Comparison of ENCODE assay signal across 1 cellular context in the genomic region with DNA sequence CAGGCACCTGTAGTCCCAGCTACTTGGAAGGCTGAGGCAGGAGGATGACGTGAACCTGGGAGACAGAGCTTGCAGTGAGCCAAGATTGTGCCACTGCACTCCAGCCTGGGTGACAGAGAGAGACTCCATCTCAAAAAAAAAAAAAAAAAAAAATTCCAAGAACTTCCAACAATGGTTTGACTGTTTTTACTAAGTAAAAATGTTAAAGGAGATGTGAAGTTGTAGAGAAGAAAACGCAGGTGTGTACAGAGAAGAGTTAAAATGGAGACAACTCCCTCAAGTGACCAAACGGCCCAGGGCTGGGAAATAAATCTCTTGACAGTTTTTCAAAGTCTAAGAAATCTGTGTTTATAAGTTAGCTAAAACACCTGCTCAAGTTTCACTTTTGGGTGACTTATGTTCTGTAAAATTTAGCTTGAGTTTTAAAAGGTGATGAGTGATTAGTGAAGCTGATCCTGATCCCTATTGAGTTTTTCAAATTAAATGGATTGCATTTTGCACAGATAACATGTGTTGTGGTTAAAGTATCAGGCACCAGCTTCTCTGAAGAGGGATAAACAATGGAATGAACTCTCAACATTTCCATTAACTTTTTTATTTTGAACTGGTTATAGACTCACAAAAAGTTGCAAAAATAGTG.
A peak's percentile ranks its signal among the peaks of the same experiment; 100 is the strongest.
TF ChIP-seq lines count a peak whose summit lies in the region.

No MANE protein-coding gene starts in this region.

TF ChIP-seq in HEK293, 187 proteins besides CTCF, POLR2A, EP300 and RAD21 (continued from another document):
- TF ChIP-seq, protein P1, sequence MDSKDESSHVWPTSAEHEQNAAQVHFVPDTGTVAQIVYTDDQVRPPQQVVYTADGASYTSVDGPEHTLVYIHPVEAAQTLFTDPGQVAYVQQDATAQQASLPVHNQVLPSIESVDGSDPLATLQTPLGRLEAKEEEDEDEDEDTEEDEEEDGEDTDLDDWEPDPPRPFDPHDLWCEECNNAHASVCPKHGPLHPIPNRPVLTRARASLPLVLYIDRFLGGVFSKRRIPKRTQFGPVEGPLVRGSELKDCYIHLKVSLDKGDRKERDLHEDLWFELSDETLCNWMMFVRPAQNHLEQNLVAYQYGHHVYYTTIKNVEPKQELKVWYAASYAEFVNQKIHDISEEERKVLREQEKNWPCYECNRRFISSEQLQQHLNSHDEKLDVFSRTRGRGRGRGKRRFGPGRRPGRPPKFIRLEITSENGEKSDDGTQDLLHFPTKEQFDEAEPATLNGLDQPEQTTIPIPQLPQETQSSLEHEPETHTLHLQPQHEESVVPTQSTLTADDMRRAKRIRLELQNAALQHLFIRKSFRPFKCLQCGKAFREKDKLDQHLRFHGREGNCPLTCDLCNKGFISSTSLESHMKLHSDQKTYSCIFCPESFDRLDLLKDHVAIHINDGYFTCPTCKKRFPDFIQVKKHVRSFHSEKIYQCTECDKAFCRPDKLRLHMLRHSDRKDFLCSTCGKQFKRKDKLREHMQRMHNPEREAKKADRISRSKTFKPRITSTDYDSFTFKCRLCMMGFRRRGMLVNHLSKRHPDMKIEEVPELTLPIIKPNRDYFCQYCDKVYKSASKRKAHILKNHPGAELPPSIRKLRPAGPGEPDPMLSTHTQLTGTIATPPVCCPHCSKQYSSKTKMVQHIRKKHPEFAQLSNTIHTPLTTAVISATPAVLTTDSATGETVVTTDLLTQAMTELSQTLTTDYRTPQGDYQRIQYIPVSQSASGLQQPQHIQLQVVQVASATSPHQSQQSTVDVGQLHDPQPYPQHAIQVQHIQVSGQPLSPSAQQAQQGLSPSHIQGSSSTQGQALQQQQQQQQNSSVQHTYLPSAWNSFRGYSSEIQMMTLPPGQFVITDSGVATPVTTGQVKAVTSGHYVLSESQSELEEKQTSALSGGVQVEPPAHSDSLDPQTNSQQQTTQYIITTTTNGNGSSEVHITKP (tag by site-specific recombination; IDR thresholded peaks at IDR 0.05): peak; percentile 91
- TF ChIP-seq ZNF596 (tag by site-specific recombination; IDR thresholded peaks at IDR 0.05) (0 out of 2 replicates have a peak, but pooled peaks have one; percentile 10), ZXDB (tag by site-specific recombination; IDR thresholded peaks at IDR 0.05) (peak; percentile 89), ZNF121 (tag by site-specific recombination; IDR thresholded peaks at IDR 0.05) (0 out of 2 replicates have a peak, but pooled peaks have one; percentile 24), ZBTB44 (tag by site-specific recombination; IDR thresholded peaks at IDR 0.05) (peak; percentile 97), ZNF501 (tag by site-specific recombination; IDR thresholded peaks at IDR 0.05) (peak; percentile 56), MZF1 (tag by site-specific recombination; IDR thresholded peaks at IDR 0.05; ENCODE audit: borderline replicate concordance) (peak; percentile 92; the same call in 1 of the 2 replicates), ZFP3 (tag by site-specific recombination; IDR thresholded peaks at IDR 0.05; ENCODE audit: low read depth) (no peak), ZNF843 (tag by site-specific recombination; IDR thresholded peaks at IDR 0.05) (peak; percentile 89), BCL11B (tag by site-specific recombination; IDR thresholded peaks at IDR 0.05; ENCODE audit: low read depth) (peak; percentile 64; the same call in 1 of the 2 replicates)
TF ChIP-seq in HEK293: peak in this region for 28.
